ENCODE assay signal across 19 cellular contexts in the genomic region with DNA sequence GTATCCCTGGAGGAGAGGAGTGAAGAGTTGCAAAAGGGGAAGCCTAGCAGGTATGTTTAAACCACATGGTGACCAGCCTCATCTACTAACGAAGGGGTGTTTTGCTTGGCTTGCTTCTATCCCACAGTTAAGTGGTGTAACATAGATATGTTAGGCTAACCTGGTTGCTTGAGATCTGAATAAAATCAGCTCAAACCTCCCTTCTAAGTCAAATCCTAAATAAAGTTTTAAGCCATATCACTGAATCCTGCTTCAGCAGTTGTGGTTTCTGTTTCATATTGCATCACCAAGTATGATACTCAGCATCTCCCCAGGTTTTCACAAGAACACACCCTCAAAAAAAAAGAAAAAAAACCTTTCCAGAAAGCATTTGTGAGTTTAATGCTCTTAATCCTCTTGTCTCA.
DNase-seq lines count a peak whose midpoint lies in the region; ATAC-seq and TF ChIP-seq lines count a peak whose summit lies in the region.
"Had no signal": no experiment of that assay in that cellular context is flagged by ENCODE, and none has a peak within 500 bp of the region (broad histone marks: within the 10 kb centered on the region; RNA-seq: fewer than 3 reads in every experiment).

No MANE protein-coding gene starts in this region.

- H3K36me3 Mint-ChIP-seq in activated T-cell treated with anti-CD3 and anti-CD28 coated beads, Interleukin-2, amount 50 U/mL, for 4 hours (ENCODE audit: insufficient read depth), result no peaks in the 10 kb centered on the region
- H3K36me3 Mint-ChIP-seq: CD4-positive, CD25-positive, alpha-beta regulatory T cell had no signal

- ATAC-seq in GM19035 (IDR thresholded peaks at IDR 0.05; ENCODE audit: unreplicated experiment) (peak; percentile 68), PC-3 (no peak), HG02623 (IDR thresholded peaks at IDR 0.05; ENCODE audit: unreplicated experiment) (no peak)
- no peak for ATAC-seq in activated T-cell treated with anti-CD3 and anti-CD28 coated beads, Interleukin-2, amount 50 U/mL, for 4 hours

- no peaks in the 10 kb centered on the region for H3K79me2 ChIP-seq in PC-3 (ENCODE audit: low read length)

- H3K4me3 ChIP-seq in SJCRH30 (no peak overlapping the region), PC-3 (ENCODE audit: low read length) (no peak overlapping the region)
- H3K4me3 ChIP-seq: heart right ventricle, SK-N-MC, uterus had no signal

- no peaks in the 10 kb centered on the region for H3K9me3 ChIP-seq in SJCRH30 (replicated peaks)
- H3K9me3 ChIP-seq in PC-3 (ENCODE audit: low read length), result no peaks in the 10 kb centered on the region
- H3K9me3 ChIP-seq: heart right ventricle, neutrophil, uterus had no signal

- no peak overlapping the region for H3K9ac ChIP-seq in PC-3 (ENCODE audit: low read length)

- H3K27ac ChIP-seq in SJCRH30, result 0 out of 2 replicates have a peak overlapping the region, but pooled peaks have one; percentile 9
- no peak overlapping the region for H3K27ac ChIP-seq in PC-3 (ENCODE audit: low read length)
- H3K27ac ChIP-seq: heart right ventricle, HL-60, neutrophil, SK-N-MC, uterus had no signal

- H3F3A ChIP-seq in PC-3 (ENCODE audit: low read length, unreplicated experiment), result no peaks in the 10 kb centered on the region

- no peak overlapping the region for H2AFZ ChIP-seq in PC-3 (ENCODE audit: low read length)

- CTCF ChIA-PET in PC-3 (lab: Charles Lee), result no interaction called here

- POLR2A ChIA-PET in PC-3 (lab: Charles Lee; ENCODE audit: unreplicated experiment), result no interaction called here

- intact Hi-C loops in PC-3 (cut with micrococcal nuclease), result no loop called here

- H3K27me3 Mint-ChIP-seq in activated T-cell treated with anti-CD3 and anti-CD28 coated beads, Interleukin-2, amount 50 U/mL, for 4 hours (ENCODE audit: low read depth), result no peaks in the 10 kb centered on the region
- H3K27me3 Mint-ChIP-seq: CD4-positive, CD25-positive, alpha-beta regulatory T cell had no signal

- no peak overlapping the region for H3K4me2 ChIP-seq in PC-3 (ENCODE audit: low read length)

- in situ Hi-C loops in ACHN (cut with HindIII; ENCODE audit: low pct_ligation_motif_present, low pct_unique_long_range_greater_than_20kb, low sequenced_read_pairs), result no loop called here

- H3K36me3 ChIP-seq in SJCRH30 (no peaks in the 10 kb centered on the region), PC-3 (ENCODE audit: low read depth, low read length) (no peaks in the 10 kb centered on the region)
- H3K36me3 ChIP-seq: heart right ventricle, neutrophil, uterus had no signal

- DNase-seq in ACHN (peak; percentile 38), SJCRH30 (no peak), fibroblast of peridontal ligament (ENCODE audit: extremely low read depth) (peak; percentile 66), COLO668 (lab: John Stamatoyannopoulos, UW; ENCODE audit: unreplicated experiment) (no peak), PC-3 (no peak)
- no peak for DNase-seq in activated T-cell treated with anti-CD3 and anti-CD28 coated beads, Interleukin-2, amount 50 U/mL, for 4 hours
- DNase-seq: activated CD4-positive, alpha-beta T cell treated with anti-CD3 and anti-CD28 coated beads for 48 hours; activated gamma-delta T cell; CD4-positive, CD25-positive, alpha-beta regulatory T cell; dorsolateral prefrontal cortex; heart right ventricle; stimulated activated CD4-positive, alpha-beta T cell treated with anti-CD3 and anti-CD28 coated beads, Interleukin-15, amount 100 ng/mL, for 24 hours; stimulated activated CD8-positive, alpha-beta memory T cell treated with anti-CD3 and anti-CD28 coated beads, Interleukin-4, amount 100 ng/mL, for 48 hours; uterus had no signal

- no peaks in the 10 kb centered on the region for H3K27me3 ChIP-seq in SJCRH30
- H3K27me3 ChIP-seq in PC-3 (ENCODE audit: low read length), result no peaks in the 10 kb centered on the region
- H3K27me3 ChIP-seq: dorsolateral prefrontal cortex, heart right ventricle, neutrophil, uterus had no signal

- no peak for TF ChIP-seq CTCF in PC-3 (conservative IDR thresholded peaks at IDR 0.05; ENCODE audit: low read depth, low read length)

- no peaks in the 10 kb centered on the region for H3K4me1 Mint-ChIP-seq in activated T-cell treated with anti-CD3 and anti-CD28 coated beads, Interleukin-2, amount 50 U/mL, for 4 hours (ENCODE audit: low read depth)
- H3K4me1 Mint-ChIP-seq: CD4-positive, CD25-positive, alpha-beta regulatory T cell had no signal

- no peaks in the 10 kb centered on the region for H4K20me1 ChIP-seq in PC-3 (ENCODE audit: low read length)

- no TSS peak for BruUV-seq in PC-3 (replicated peaks; lab: Mats Ljungman, UMichigan)

- H3K4me3 Mint-ChIP-seq in activated T-cell treated with anti-CD3 and anti-CD28 coated beads, Interleukin-2, amount 50 U/mL, for 4 hours, result no peak overlapping the region
- H3K4me3 Mint-ChIP-seq: CD4-positive, CD25-positive, alpha-beta regulatory T cell had no signal

- peaks cover 9% of the 10 kb centered on the region for H3K4me1 ChIP-seq in SJCRH30
- H3K4me1 ChIP-seq in PC-3 (ENCODE audit: insufficient read depth, low read length), result peaks cover 11% of the 10 kb centered on the region
- H3K4me1 ChIP-seq: uterus had no signal

- no peaks in the 10 kb centered on the region for H3K9me2 ChIP-seq in PC-3 (replicated peaks; ENCODE audit: low read length)

- H3K9me3 Mint-ChIP-seq in activated T-cell treated with anti-CD3 and anti-CD28 coated beads, Interleukin-2, amount 50 U/mL, for 4 hours, result peaks cover 18% of the 10 kb centered on the region

Comparison
In these comparisons a context has a peak if more than half of its experiments do, and no peak if none do; other contexts are left out.
1. DNase-seq: peak in ACHN (single experiment) and fibroblast of peridontal ligament (single experiment); none in SJCRH30 (0 of 2), COLO668 (single experiment), PC-3 (single experiment) and activated T-cell treated with anti-CD3 and anti-CD28 coated beads, Interleukin-2, amount 50 U/mL, for 4 hours (single experiment).